ENCODE assay signal across 16 cellular contexts in the genomic region with DNA sequence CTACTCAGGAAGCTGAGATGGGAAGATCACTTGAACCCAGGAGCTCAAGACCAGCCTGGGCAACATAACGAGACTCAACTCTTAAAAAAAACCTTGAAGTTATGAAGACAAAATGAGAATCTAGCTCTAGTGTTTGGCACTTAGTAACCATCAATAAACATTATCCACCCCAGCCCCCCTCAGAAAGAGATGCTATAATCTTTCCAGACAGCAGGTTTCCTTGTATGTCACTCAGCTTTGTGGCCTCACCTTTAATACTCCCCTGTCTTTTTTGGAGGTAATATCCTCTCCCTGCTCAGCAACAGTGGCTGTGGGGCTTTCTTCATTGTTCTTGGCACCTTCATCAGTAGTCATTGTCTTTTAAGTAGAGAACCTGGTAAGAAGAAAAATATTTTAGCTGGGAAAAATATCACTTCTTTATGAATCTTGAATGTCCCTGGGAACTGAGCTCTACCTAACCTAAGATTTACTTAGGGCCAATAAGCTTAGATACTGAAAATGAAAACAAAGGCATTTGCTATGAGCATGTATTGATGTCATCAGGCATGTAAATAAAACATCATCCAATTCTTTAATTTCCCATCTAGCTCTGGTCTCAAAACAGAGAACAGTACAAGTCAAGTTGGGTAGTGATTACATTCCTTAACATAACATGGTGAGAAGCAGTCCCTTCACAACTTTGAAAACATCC. TPM values are rescaled to one million over a fixed set of nuclear protein-coding genes. Genes with fewer than 3 reads are reported as not detected.
DNase-seq lines count a peak whose midpoint lies in the region; ATAC-seq and TF ChIP-seq lines count a peak whose summit lies in the region.
"Had no signal": no experiment of that assay in that cellular context is flagged by ENCODE, and none has a peak within 500 bp of the region (broad histone marks: within the 10 kb centered on the region; RNA-seq: fewer than 3 reads in every experiment).

No MANE protein-coding gene starts in this region.

- no peak for DNase-seq in activated naive CD8-positive, alpha-beta T cell treated with anti-CD3 and anti-CD28 coated beads, Interleukin-2, amount 50 U/mL, for 24 hours
- DNase-seq in Karpas-422 = no peak
- DNase-seq in central memory CD4-positive, alpha-beta T cell = peak; percentile 30
- DNase-seq in gastrocnemius medialis = no peak
- no peak for DNase-seq in NCI-H748 treated with DMSO at 0.1 percent for 48 hours (lab: John Stamatoyannopoulos, UW)
- DNase-seq in NCI-H69 (lab: John Stamatoyannopoulos, UW) = no peak
- DNase-seq: activated CD8-positive, alpha-beta memory T cell treated with anti-CD3 and anti-CD28 coated beads, Interleukin-2, amount 50 U/mL, for 48 hours; DMS79 treated with DMSO at 0.1 percent for 48 hours; effector memory CD4-positive, alpha-beta T cell; lower lobe of right lung; NCI-H1092; NCI-H187 treated with DMSO at 0.1 percent for 48 hours had no signal

- peaks cover 40% of the 10 kb centered on the region for H3K4me1 ChIP-seq in Karpas-422 (ENCODE audit: low read length)
- peaks cover 76% of the 10 kb centered on the region in 2 donors for H3K4me1 ChIP-seq in gastrocnemius medialis

- H3K9ac ChIP-seq in Karpas-422 (ENCODE audit: low read length) = no peak overlapping the region
- H3K9ac ChIP-seq: neural progenitor cell had no signal

- no peak for TF ChIP-seq CTCF in gastrocnemius medialis (IDR thresholded peaks at IDR 0.05 in 4 of 5, conservative IDR thresholded peaks at IDR 0.05 in 1 of 5)

- H3K27ac ChIP-seq in Karpas-422 (ENCODE audit: low read length) (peak overlapping the region; percentile 50), gastrocnemius medialis (peak overlapping the region; percentile 36 to 67 (median 58))
- H3K27ac ChIP-seq: lower lobe of right lung, neural progenitor cell, vagina had no signal

- H3K27me3 ChIP-seq in Karpas-422 (ENCODE audit: low read length) (no peaks in the 10 kb centered on the region), gastrocnemius medialis (no peaks in the 10 kb centered on the region)
- H3K27me3 ChIP-seq: neural progenitor cell, vagina had no signal

- peaks cover 8% of the 10 kb centered on the region for H3K36me3 ChIP-seq in Karpas-422 (ENCODE audit: insufficient read depth, low read length)
- peaks cover 4 to 95% of the 10 kb centered on the region in 2 donors for H3K36me3 ChIP-seq in gastrocnemius medialis

- peaks cover 55% of the 10 kb centered on the region for H3K79me2 ChIP-seq in Karpas-422 (ENCODE audit: low read length)

- TF ChIP-seq POLR2A in gastrocnemius medialis (IDR thresholded peaks at IDR 0.05) = no peak

- H3K4me3 ChIP-seq in Karpas-422 (ENCODE audit: low read length) = no peak overlapping the region
- H3K4me3 ChIP-seq in gastrocnemius medialis = no peak overlapping the region
- H3K4me3 ChIP-seq: lower lobe of right lung, neural progenitor cell, vagina had no signal

- H3K27me3 Mint-ChIP-seq in activated naive CD8-positive, alpha-beta T cell = no peaks in the 10 kb centered on the region
- H3K27me3 Mint-ChIP-seq in activated naive CD8-positive, alpha-beta T cell treated with anti-CD3 and anti-CD28 coated beads, Interleukin-2, amount 50 U/mL, for 24 hours = no peaks in the 10 kb centered on the region

- H3K9me2 ChIP-seq in Karpas-422 (replicated peaks; ENCODE audit: insufficient read depth, low read length) = no peaks in the 10 kb centered on the region

- no peaks in the 10 kb centered on the region for H4K20me1 ChIP-seq in Karpas-422 (ENCODE audit: insufficient read depth, low read depth, low read length)

- no peak overlapping the region for H2AFZ ChIP-seq in Karpas-422 (ENCODE audit: low read length)
- H2AFZ ChIP-seq: neural progenitor cell had no signal

- H3K36me3 Mint-ChIP-seq in activated naive CD8-positive, alpha-beta T cell = peaks cover 12% of the 10 kb centered on the region
- H3K36me3 Mint-ChIP-seq in activated naive CD8-positive, alpha-beta T cell treated with anti-CD3 and anti-CD28 coated beads, Interleukin-2, amount 50 U/mL, for 24 hours (ENCODE audit: low read depth) = peaks cover 36% of the 10 kb centered on the region

- H3K4me3 Mint-ChIP-seq in activated naive CD8-positive, alpha-beta T cell = no peak overlapping the region
- H3K4me3 Mint-ChIP-seq in activated naive CD8-positive, alpha-beta T cell treated with anti-CD3 and anti-CD28 coated beads, Interleukin-2, amount 50 U/mL, for 24 hours = no peak overlapping the region
- H3K4me3 Mint-ChIP-seq: neural progenitor cell had no signal

- intact Hi-C loops in gastrocnemius medialis (cut with DNase I; ENCODE audit: low total_unique reads) = loop anchor here (2.0 to 5.0 kb wide), 2 partner anchors 20 to 40 kb away; no protein-coding TSS in a partner anchor

- no peak for ATAC-seq in activated naive CD8-positive, alpha-beta T cell treated with anti-CD3 and anti-CD28 coated beads, Interleukin-2, amount 50 U/mL, for 24 hours
- ATAC-seq in gastrocnemius medialis = no peak
- ATAC-seq: esophagus mucosa had no signal

- no peaks in the 10 kb centered on the region for H3K9me3 ChIP-seq in Karpas-422 (ENCODE audit: low read length)
- no peaks in the 10 kb centered on the region for H3K9me3 ChIP-seq in gastrocnemius medialis
- H3K9me3 ChIP-seq: lower lobe of right lung, vagina had no signal

- peaks cover 73% of the 10 kb centered on the region for H3K4me1 Mint-ChIP-seq in activated naive CD8-positive, alpha-beta T cell (ENCODE audit: low read depth)
- H3K4me1 Mint-ChIP-seq in activated naive CD8-positive, alpha-beta T cell treated with anti-CD3 and anti-CD28 coated beads, Interleukin-2, amount 50 U/mL, for 24 hours = peaks cover 48% of the 10 kb centered on the region

- in situ Hi-C loops in gastrocnemius medialis (cut with MboI; ENCODE audit: low sequenced_read_pairs in 4 of 4) = loop anchor here in 1 of 4 donors (5.0 kb wide), 1 partner anchor 40 kb away; no protein-coding TSS in a partner anchor

- peak overlapping the region; percentile 72 for H3K27ac Mint-ChIP-seq in activated naive CD8-positive, alpha-beta T cell
- no peak overlapping the region for H3K27ac Mint-ChIP-seq in activated naive CD8-positive, alpha-beta T cell treated with anti-CD3 and anti-CD28 coated beads, Interleukin-2, amount 50 U/mL, for 24 hours
- H3K27ac Mint-ChIP-seq: neural progenitor cell had no signal

- H3K4me2 ChIP-seq in Karpas-422 (ENCODE audit: low read depth, low read length, poor library complexity, severe bottlenecking) = peak overlapping the region; percentile 14
- H3K4me2 ChIP-seq: neural progenitor cell had no signal

- H3K9me3 Mint-ChIP-seq in activated naive CD8-positive, alpha-beta T cell (ENCODE audit: low read depth) = no peaks in the 10 kb centered on the region
- H3K9me3 Mint-ChIP-seq in activated naive CD8-positive, alpha-beta T cell treated with anti-CD3 and anti-CD28 coated beads, Interleukin-2, amount 50 U/mL, for 24 hours = no peaks in the 10 kb centered on the region
- H3K9me3 Mint-ChIP-seq: neural progenitor cell had no signal

RNA-seq across cellular contexts. Expression of a gene that starts 46.1 kb away (rescaled TPM):
- 22.9 and 28.3 TPM in 2 replicates for total RNA-seq in Karpas-422 (2014; rRNA removed; shearing (Covaris generic); ENCODE audit: low replicate concordance)
- total RNA-seq in gastrocnemius medialis = 1,000 to 10,000 TPM in 2 of 4 donors, 100 to 1,000 TPM in 2; 665 to 1,753 (median 1,205) TPM

Comparison
In these comparisons a context has a peak if more than half of its experiments do, and no peak if none do; other contexts are left out.
1. RNA of a gene that starts 46.1 kb away (total RNA-seq): 665 to 1,753 TPM in gastrocnemius medialis; 22.9 to 28.3 TPM in Karpas-422; every median in the first group is over 10 times any median in the second.